Comparison of ENCODE assay signal across 8 cellular contexts in the genomic region with DNA sequence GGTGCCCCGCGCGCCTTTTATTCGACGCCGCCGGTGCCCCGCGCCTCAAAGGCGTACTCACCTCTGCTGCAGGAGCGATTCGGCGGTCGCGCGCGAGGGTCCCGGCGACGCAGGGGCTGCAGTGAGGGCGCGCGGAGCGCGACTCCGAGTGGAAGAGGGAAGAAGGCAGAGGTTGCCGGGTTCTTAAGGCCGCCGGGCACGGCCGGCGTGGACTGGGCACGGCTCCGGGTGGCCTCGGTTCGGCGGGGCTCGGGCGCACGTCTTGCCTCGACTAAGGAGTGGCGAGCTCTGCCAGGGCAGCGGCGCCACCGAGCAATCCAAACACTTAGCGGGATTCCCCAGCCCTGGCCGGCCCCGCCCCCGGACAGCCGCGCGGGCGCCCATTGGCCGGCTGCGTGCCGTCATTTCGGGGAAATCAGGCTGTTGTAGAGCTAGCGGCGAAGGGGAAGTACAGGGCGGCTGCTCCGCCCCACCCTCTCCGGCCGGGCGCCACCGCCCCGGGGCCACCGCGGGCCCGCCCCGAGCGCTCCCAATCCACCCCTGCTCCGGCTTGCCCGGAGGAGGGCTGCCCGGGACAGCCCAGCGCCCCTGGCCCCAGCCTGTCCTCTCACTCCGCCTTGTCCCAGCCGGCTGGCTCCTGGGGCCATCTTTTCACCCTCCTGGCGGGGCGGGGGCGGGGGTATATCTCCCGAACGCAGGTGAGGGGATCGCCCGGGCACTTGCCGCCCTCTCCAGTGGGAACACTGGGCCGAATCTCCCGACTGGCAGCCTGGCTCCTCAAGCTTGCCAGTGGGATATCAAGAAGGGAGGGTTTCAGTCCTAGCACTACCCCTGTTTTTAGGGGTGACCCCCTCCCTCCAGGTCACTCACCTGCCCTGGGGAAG. TPM values are rescaled to one million over a fixed set of nuclear protein-coding genes. Genes with fewer than 3 reads are reported as not detected.
DNase-seq lines count a peak whose midpoint lies in the region; ATAC-seq and TF ChIP-seq lines count a peak whose summit lies in the region.

A gene with protein sequence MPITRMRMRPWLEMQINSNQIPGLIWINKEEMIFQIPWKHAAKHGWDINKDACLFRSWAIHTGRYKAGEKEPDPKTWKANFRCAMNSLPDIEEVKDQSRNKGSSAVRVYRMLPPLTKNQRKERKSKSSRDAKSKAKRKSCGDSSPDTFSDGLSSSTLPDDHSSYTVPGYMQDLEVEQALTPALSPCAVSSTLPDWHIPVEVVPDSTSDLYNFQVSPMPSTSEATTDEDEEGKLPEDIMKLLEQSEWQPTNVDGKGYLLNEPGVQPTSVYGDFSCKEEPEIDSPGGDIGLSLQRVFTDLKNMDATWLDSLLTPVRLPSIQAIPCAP (minus strand): TSS at position 290 of the 884 bp plus-strand sequence. CDS start 1,295 bp downstream, outside the sequence.

- H3K4me1 Mint-ChIP-seq in osteocyte (ENCODE audit: unreplicated experiment): peaks cover 63% of the 10 kb centered on the region

- H3K27ac Mint-ChIP-seq in activated naive CD4-positive, alpha-beta T cell treated with anti-CD3 and anti-CD28 coated beads, Interleukin-2, amount 50 U/mL, for 72 hours: peak within 1 kb of the TSS; percentile 100
- H3K27ac Mint-ChIP-seq in osteocyte (ENCODE audit: unreplicated experiment): peak within 1 kb of the TSS; percentile 78

- H3K9me3 ChIP-seq in thymus (ENCODE audit: control insufficient read depth): no peaks in the 10 kb centered on the region

- ATAC-seq in HG02610 (IDR thresholded peaks at IDR 0.05; ENCODE audit: unreplicated experiment): peak; percentile 79
- ATAC-seq in activated naive CD4-positive, alpha-beta T cell treated with anti-CD3 and anti-CD28 coated beads, Interleukin-2, amount 50 U/mL, for 72 hours: peak; percentile 68 to 71

- H3K4me1 ChIP-seq in thymus (ENCODE audit: control insufficient read depth, insufficient read depth, low read length): peaks cover 28% of the 10 kb centered on the region

- peak within 1 kb of the TSS; percentile 85 for H3K4me3 Mint-ChIP-seq in osteocyte (ENCODE audit: unreplicated experiment)

- H3K27me3 ChIP-seq in thymus (ENCODE audit: control insufficient read depth, insufficient read depth): no peaks in the 10 kb centered on the region

- no peaks in the 10 kb centered on the region for H3K27me3 Mint-ChIP-seq in osteocyte (ENCODE audit: unreplicated experiment)

- H3K36me3 ChIP-seq in thymus (ENCODE audit: control insufficient read depth, insufficient read depth): peaks cover 26% of the 10 kb centered on the region

- TF ChIP-seq CTCF in GM12864 (IDR thresholded peaks at IDR 0.05; ENCODE audit: low read depth, low read length, missing control alignments) (no peak), osteocyte (IDR thresholded peaks at IDR 0.05) (no peak)

- H3K9me3 Mint-ChIP-seq in activated naive CD4-positive, alpha-beta T cell treated with anti-CD3 and anti-CD28 coated beads, Interleukin-2, amount 50 U/mL, for 72 hours: no peaks in the 10 kb centered on the region
- no peaks in the 10 kb centered on the region for H3K9me3 Mint-ChIP-seq in osteocyte (ENCODE audit: unreplicated experiment)

- H3K27ac ChIP-seq in thymus (ENCODE audit: low read depth): peak within 1 kb of the TSS; percentile 98

- under 1% methylated on average over 87 of the region's 87 CpGs for WGBS in thymus

- DNase-seq in GM12864 (ENCODE audit: low read depth) (peak; percentile 80), NCI-H1092 (lab: John Stamatoyannopoulos, UW) (peak; percentile 20), SKM-1 (lab: John Stamatoyannopoulos, UW; ENCODE audit: unreplicated experiment) (peak; percentile 84), glomerular visceral epithelial cell (ENCODE audit: extremely low spot score) (peak; percentile 99), osteocyte (ENCODE audit: extremely low spot score, unreplicated experiment) (peak; percentile 99)
- DNase-seq in activated naive CD4-positive, alpha-beta T cell treated with anti-CD3 and anti-CD28 coated beads, Interleukin-2, amount 50 U/mL, for 72 hours (ENCODE audit: low spot score in 2 of 2): peak; percentile 99 to 100

- peaks cover 39 to 44% of the 10 kb centered on the region in 2 donors for H3K36me3 Mint-ChIP-seq in activated naive CD4-positive, alpha-beta T cell treated with anti-CD3 and anti-CD28 coated beads, Interleukin-2, amount 50 U/mL, for 72 hours
- H3K36me3 Mint-ChIP-seq in osteocyte (ENCODE audit: unreplicated experiment): peaks cover 28% of the 10 kb centered on the region

- H3K4me3 ChIP-seq in GM12864 (ENCODE audit: low read depth, low read length): peak within 1 kb of the TSS; percentile 80
- H3K4me3 ChIP-seq in thymus (ENCODE audit: low read length): peak within 1 kb of the TSS; percentile 53

RNA-seq across cellular contexts. Expression of the gene that starts here (rescaled TPM):
- 100 to 1,000 TPM; 107 to 156 TPM for total RNA-seq in activated naive CD4-positive, alpha-beta T cell treated with anti-CD3 and anti-CD28 coated beads, Interleukin-2, amount 50 U/mL, for 72 hours
- total RNA-seq in osteocyte: 50.2 and 58.9 TPM in 2 replicates
- 47.7 TPM for polyA plus RNA-seq in thymus

Comparison
In these comparisons a context has a peak if more than half of its experiments do, and no peak if none do; other contexts are left out.
1. Peak in every context shown above with its lines: DNase-seq, ATAC-seq, H3K4me3 ChIP-seq and H3K27ac ChIP-seq.
2. DNase-seq: peak in every context shown above with its lines; median percentile 100 in activated naive CD4-positive, alpha-beta T cell treated with anti-CD3 and anti-CD28 coated beads, Interleukin-2, amount 50 U/mL, for 72 hours; 99 in glomerular visceral epithelial cell; 99 in osteocyte; 84 in SKM-1; 80 in GM12864; 20 in NCI-H1092.